In the genomic region with DNA sequence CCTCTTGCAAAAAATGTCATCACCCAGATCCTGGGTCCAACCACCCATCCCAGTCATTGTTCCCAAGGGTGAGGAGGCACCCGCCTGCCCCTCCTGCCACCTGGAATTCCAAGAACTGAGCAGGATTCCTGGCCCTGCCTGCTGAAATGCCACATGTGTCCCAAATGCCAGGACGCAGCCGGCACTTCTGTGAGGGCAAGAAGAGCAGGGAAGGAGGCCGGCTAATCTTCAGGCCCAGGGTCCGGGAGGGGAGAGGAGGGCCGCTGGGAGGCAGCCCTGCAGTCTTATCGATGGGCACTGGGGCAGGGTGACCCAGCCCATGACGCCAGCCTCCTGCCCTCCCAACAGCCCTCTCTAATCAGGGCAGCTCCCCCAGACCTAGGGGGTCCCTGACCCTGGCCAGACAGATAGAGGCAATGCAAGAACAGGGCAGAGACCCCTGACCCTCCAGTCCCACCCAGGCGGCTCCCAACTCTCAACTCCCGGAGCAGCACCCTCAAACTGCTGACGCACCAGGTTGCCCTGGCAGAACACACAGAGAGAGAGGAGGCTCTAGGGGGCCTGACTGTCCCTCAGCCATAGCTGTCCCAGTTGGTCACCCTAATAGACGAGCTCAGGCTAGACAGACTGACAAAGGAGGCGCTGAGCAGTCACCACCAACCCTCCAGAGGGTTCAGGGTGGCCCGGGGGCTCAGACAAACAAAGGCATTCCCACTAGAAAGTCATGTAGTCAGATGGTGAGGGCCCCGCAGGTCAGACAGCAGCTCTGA, we compare ENCODE assay signal across 8 cellular contexts. TPM values are rescaled to one million over a fixed set of nuclear protein-coding genes. Genes with fewer than 3 reads are reported as not detected.
DNase-seq lines count a peak whose midpoint lies in the region; ATAC-seq, FAIRE-seq and TF ChIP-seq lines count a peak whose summit lies in the region.

No MANE protein-coding gene starts in this region.

- peaks cover 39% of the 10 kb centered on the region for H3K4me1 Mint-ChIP-seq in activated CD4-positive, alpha-beta T cell treated with anti-CD3 and anti-CD28 coated beads, Interleukin-2, amount 10 ng/mL, durations not matched to agents 24 days and 14 days
- peaks cover 21% of the 10 kb centered on the region for H3K4me1 Mint-ChIP-seq in activated T-helper 17 cell treated with anti-CD3 and anti-CD28 coated beads, Interleukin-2, amount 50 U/mL, for 72 hours

- peaks cover 22% of the 10 kb centered on the region for H3K36me3 Mint-ChIP-seq in activated CD4-positive, alpha-beta T cell treated with anti-CD3 and anti-CD28 coated beads, Interleukin-2, amount 10 ng/mL, durations not matched to agents 24 days and 14 days (ENCODE audit: low read depth)
- no peaks in the 10 kb centered on the region for H3K36me3 Mint-ChIP-seq in activated T-helper 17 cell treated with anti-CD3 and anti-CD28 coated beads, Interleukin-2, amount 50 U/mL, for 72 hours (ENCODE audit: low read depth)

- H3K4me1 ChIP-seq in kidney (ENCODE audit: control insufficient read depth in 1 of 2, insufficient read depth in 1 of 2, low read depth in 1 of 2, low read length in 2 of 2): peaks cover 3 to 20% of the 10 kb centered on the region in 2 donors
- H3K4me1 ChIP-seq in subcutaneous abdominal adipose tissue (ENCODE audit: control insufficient read depth in 5 of 5, insufficient read depth in 5 of 5, low read length in 5 of 5): peaks cover 0 to 54% (median 42%) of the 10 kb centered on the region in 5 donors

- no peak for FAIRE-seq in kidney (lab: Jason Lieb, UNC)

- intact Hi-C loops in activated CD4-positive, alpha-beta T cell treated with anti-CD3 and anti-CD28 coated beads, Interleukin-2, amount 10 ng/mL, durations not matched to agents 24 days and 14 days (cut with micrococcal nuclease): loop anchor here (5.0 kb wide), 1 partner anchor 71 kb away; a partner anchor contains a TSS
- intact Hi-C loops in kidney (cut with DNase I): no loop called here

- H3K36me3 ChIP-seq in kidney (ENCODE audit: control insufficient read depth in 1 of 2, insufficient read depth in 2 of 2, low read length in 2 of 2) (no peaks in the 10 kb centered on the region), subcutaneous abdominal adipose tissue (ENCODE audit: control insufficient read depth in 5 of 5, insufficient read depth in 5 of 5, low read length in 5 of 5) (peaks cover 0 to 5% (median 0%) of the 10 kb centered on the region in 5 donors)

- H3K9me3 ChIP-seq in kidney (ENCODE audit: control insufficient read depth in 1 of 2, low read length in 2 of 2): no peaks in the 10 kb centered on the region
- no peaks in the 10 kb centered on the region for H3K9me3 ChIP-seq in subcutaneous abdominal adipose tissue (ENCODE audit: control insufficient read depth in 5 of 5, low read length in 5 of 5)

- no peaks in the 10 kb centered on the region for H3K27me3 ChIP-seq in subcutaneous abdominal adipose tissue (ENCODE audit: control insufficient read depth in 5 of 5, insufficient read depth in 4 of 5, low read length in 5 of 5)

- peak overlapping the region; percentile 95 for H3K27ac Mint-ChIP-seq in activated CD4-positive, alpha-beta T cell treated with anti-CD3 and anti-CD28 coated beads, Interleukin-2, amount 10 ng/mL, durations not matched to agents 24 days and 14 days
- peak overlapping the region; percentile 80 for H3K27ac Mint-ChIP-seq in activated T-helper 17 cell treated with anti-CD3 and anti-CD28 coated beads, Interleukin-2, amount 50 U/mL, for 72 hours

- DNase-seq in activated CD4-positive, alpha-beta T cell treated with anti-CD3 and anti-CD28 coated beads, Interleukin-2, amount 10 ng/mL, durations not matched to agents 24 days and 14 days: peak; percentile 69
- DNase-seq in activated CD4-positive, alpha-beta T cell treated with anti-CD3 and anti-CD28 coated beads for 4 hours: no peak
- no peak for DNase-seq in kidney
- no peak for DNase-seq in stimulated activated CD4-positive, alpha-beta T cell treated with anti-CD3 and anti-CD28 coated beads, Interleukin-4, amount 100 ng/mL, for 1 hour
- no peak for DNase-seq in SIG-M5 treated with dmso at 0.1 percent for 504 hours (lab: John Stamatoyannopoulos, UW; ENCODE audit: unreplicated experiment)
- DNase-seq in OCI-M1 (lab: John Stamatoyannopoulos, UW): no peak

- no peaks in the 10 kb centered on the region for H3K27me3 Mint-ChIP-seq in activated CD4-positive, alpha-beta T cell treated with anti-CD3 and anti-CD28 coated beads, Interleukin-2, amount 10 ng/mL, durations not matched to agents 24 days and 14 days
- no peaks in the 10 kb centered on the region for H3K27me3 Mint-ChIP-seq in activated T-helper 17 cell treated with anti-CD3 and anti-CD28 coated beads, Interleukin-2, amount 50 U/mL, for 72 hours

- H3K4me3 Mint-ChIP-seq in activated CD4-positive, alpha-beta T cell treated with anti-CD3 and anti-CD28 coated beads, Interleukin-2, amount 10 ng/mL, durations not matched to agents 24 days and 14 days: peak overlapping the region; percentile 100
- H3K4me3 Mint-ChIP-seq in activated T-helper 17 cell treated with anti-CD3 and anti-CD28 coated beads, Interleukin-2, amount 50 U/mL, for 72 hours: peak overlapping the region; percentile 89

- H3K4me3 ChIP-seq in kidney (ENCODE audit: low read length in 2 of 2) (peak overlapping the region; percentile 97 to 99), subcutaneous abdominal adipose tissue (ENCODE audit: low read depth in 1 of 5, low read length in 5 of 5) (peak overlapping the region; percentile 87 to 99 (median 96))

- no peaks in the 10 kb centered on the region for H3K9me3 Mint-ChIP-seq in activated CD4-positive, alpha-beta T cell treated with anti-CD3 and anti-CD28 coated beads, Interleukin-2, amount 10 ng/mL, durations not matched to agents 24 days and 14 days
- H3K9me3 Mint-ChIP-seq in activated T-helper 17 cell treated with anti-CD3 and anti-CD28 coated beads, Interleukin-2, amount 50 U/mL, for 72 hours: no peaks in the 10 kb centered on the region

- ATAC-seq in activated T-helper 17 cell treated with anti-CD3 and anti-CD28 coated beads, Interleukin-2, amount 50 U/mL, for 72 hours (replicated peaks): no peak

- H3K9ac ChIP-seq in kidney (ENCODE audit: low read length in 2 of 2): peak overlapping the region; percentile 98 to 99
- peak overlapping the region in 4 of 5 donors; percentile 79 to 97 (median 86) for H3K9ac ChIP-seq in subcutaneous abdominal adipose tissue (ENCODE audit: low read length in 5 of 5)

- no peak for TF ChIP-seq CTCF in kidney (IDR thresholded peaks at IDR 0.05; ENCODE audit: borderline replicate concordance, extremely low read depth, insufficient read depth)

- H3K27ac ChIP-seq in kidney (ENCODE audit: low read depth in 2 of 2, low read length in 2 of 2): peak overlapping the region; percentile 72 to 77
- H3K27ac ChIP-seq in subcutaneous abdominal adipose tissue (ENCODE audit: low read depth, low read length): peak overlapping the region; percentile 23

RNA-seq across cellular contexts. Expression of a gene that starts 1.5 kb away (rescaled TPM):
- 119 and 124 TPM in 2 replicates for total RNA-seq in activated CD4-positive, alpha-beta T cell treated with anti-CD3 and anti-CD28 coated beads, Interleukin-2, amount 10 ng/mL, durations not matched to agents 24 days and 14 days
- 10 to 100 TPM; 38.3 to 64.1 TPM for total RNA-seq in activated T-helper 17 cell treated with anti-CD3 and anti-CD28 coated beads, Interleukin-2, amount 50 U/mL, for 72 hours
- total RNA-seq in kidney: 124 TPM
- 113 TPM for polyA plus RNA-seq in kidney (ENCODE audit: insufficient read depth, low read depth, low replicate concordance)

RNA-seq across cellular contexts. Expression of a gene that starts 16.9 kb away (rescaled TPM):
- 1.4 and 2.2 TPM in 2 replicates for total RNA-seq in activated CD4-positive, alpha-beta T cell treated with anti-CD3 and anti-CD28 coated beads, Interleukin-2, amount 10 ng/mL, durations not matched to agents 24 days and 14 days
- total RNA-seq in activated T-helper 17 cell treated with anti-CD3 and anti-CD28 coated beads, Interleukin-2, amount 50 U/mL, for 72 hours: 1 to 10 TPM; 2.1 to 4.0 TPM
- total RNA-seq in kidney: 9.2 TPM
- polyA plus RNA-seq in kidney (ENCODE audit: insufficient read depth, low read depth, low replicate concordance): 1.2 TPM

RNA-seq across cellular contexts. Expression of a gene that starts 16.9 kb away (rescaled TPM):
- total RNA-seq in activated CD4-positive, alpha-beta T cell treated with anti-CD3 and anti-CD28 coated beads, Interleukin-2, amount 10 ng/mL, durations not matched to agents 24 days and 14 days: 53.7 and 59.3 TPM in 2 replicates
- 10 to 100 TPM; 40.0 to 52.3 TPM for total RNA-seq in activated T-helper 17 cell treated with anti-CD3 and anti-CD28 coated beads, Interleukin-2, amount 50 U/mL, for 72 hours
- total RNA-seq in kidney: 69.7 TPM
- polyA plus RNA-seq in kidney (ENCODE audit: insufficient read depth, low read depth, low replicate concordance): 82.6 TPM

RNA-seq across cellular contexts. Expression of a gene that starts 29.4 kb away (rescaled TPM):
- total RNA-seq in activated CD4-positive, alpha-beta T cell treated with anti-CD3 and anti-CD28 coated beads, Interleukin-2, amount 10 ng/mL, durations not matched to agents 24 days and 14 days: 0.36 and 0.37 TPM in 2 replicates
- under 1 TPM; 0.32 to 0.42 TPM for total RNA-seq in activated T-helper 17 cell treated with anti-CD3 and anti-CD28 coated beads, Interleukin-2, amount 50 U/mL, for 72 hours
- 2.1 TPM for total RNA-seq in kidney
- 2.1 TPM for polyA plus RNA-seq in kidney (ENCODE audit: insufficient read depth, low read depth, low replicate concordance)

RNA-seq across cellular contexts. Expression of a gene that starts 49.7 kb away (rescaled TPM):
- total RNA-seq in activated CD4-positive, alpha-beta T cell treated with anti-CD3 and anti-CD28 coated beads, Interleukin-2, amount 10 ng/mL, durations not matched to agents 24 days and 14 days: 37.3 and 38.7 TPM in 2 replicates
- total RNA-seq in activated T-helper 17 cell treated with anti-CD3 and anti-CD28 coated beads, Interleukin-2, amount 50 U/mL, for 72 hours: 10 to 100 TPM; 51.5 to 64.3 TPM
- 48.0 TPM for total RNA-seq in kidney
- polyA plus RNA-seq in kidney (ENCODE audit: insufficient read depth, low read depth, low replicate concordance): 28.4 TPM
